1 cellular context compared by ENCODE assay signal in genomic region chr5:77015938-77016569, GRCh38.
TF ChIP-seq lines count a peak whose summit lies in the region.

No MANE protein-coding gene starts in this region.

TF ChIP-seq in H1, 55 proteins besides CTCF, POLR2A, EP300 and RAD21:
- TF ChIP-seq TCF12 (IDR thresholded peaks at IDR 0.05; ENCODE audit: low read depth, low read length) (no peak), RFX5 (IDR thresholded peaks at IDR 0.05; ENCODE audit: borderline replicate concordance, low read depth, low read length) (no peak), SP2 (IDR thresholded peaks at IDR 0.05; ENCODE audit: low read length) (no peak), CBX5 (IDR thresholded peaks at IDR 0.05; ENCODE audit: low read depth, low read length) (no peak), TAF7 (optimal IDR thresholded peaks at IDR 0.05; ENCODE audit: borderline replicate concordance, low read depth, low read length) (no peak), TEAD4 (IDR thresholded peaks at IDR 0.05; ENCODE audit: low read depth, low read length) (peak; percentile 48; the same call in 1 of the 2 replicates), BCL11A (IDR thresholded peaks at IDR 0.05; ENCODE audit: low read depth in 2 of 2, low read length in 2 of 2) (no peak), RBBP5 (IDR thresholded peaks at IDR 0.05; ENCODE audit: borderline replicate concordance, low read depth, low read length) (no peak)
